In genomic region chr13:101127741-101128353, GRCh38 we compare ENCODE assay signal across 9 cellular contexts.
DNase-seq lines count a peak whose midpoint lies in the region; ATAC-seq, FAIRE-seq and TF ChIP-seq lines count a peak whose summit lies in the region.
"Had no signal": no experiment of that assay in that cellular context is flagged by ENCODE, and none has a peak within 500 bp of the region (broad histone marks: within the 10 kb centered on the region; RNA-seq: fewer than 3 reads in every experiment).

No MANE protein-coding gene starts in this region.

- TF ChIP-seq POLR2A in A549 (IDR thresholded peaks at IDR 0.05; ENCODE audit: low read length): no peak

- H3K4ac ChIP-seq in neuronal stem cell (ENCODE audit: low read length): no peak overlapping the region

- in situ Hi-C loops in HAP-1 (cut with MboI; ENCODE audit: low sequenced_read_pairs): loop anchor here (25.0 kb wide), 1 partner anchor 1434 kb away; no protein-coding TSS in a partner anchor

- peak; percentile 38 to 59; a peak in 3 of 5 replicates for TF ChIP-seq RAD21 in A549 (conservative IDR thresholded peaks at IDR 0.05 in 1 of 2, IDR thresholded peaks at IDR 0.05 in 1 of 2)

- H3K27ac ChIP-seq in A549 (no peak overlapping the region), fibroblast of lung (ENCODE audit: insufficient read depth, low read length) (no peak overlapping the region), neuronal stem cell (replicated peaks; ENCODE audit: low read length) (no peak overlapping the region)

- no peak overlapping the region for H2AK5ac ChIP-seq in neuronal stem cell (ENCODE audit: low read depth, low read length)

- H4K91ac ChIP-seq in neuronal stem cell (ENCODE audit: low read depth, low read length, poor library complexity): no peak overlapping the region

- H3K36me3 ChIP-seq in HAP-1 (replicated peaks): no peaks in the 10 kb centered on the region
- H3K36me3 ChIP-seq in MG63: no peaks in the 10 kb centered on the region
- no peaks in the 10 kb centered on the region for H3K36me3 ChIP-seq in fibroblast of lung (ENCODE audit: control insufficient read depth, insufficient read depth, low read length)
- no peaks in the 10 kb centered on the region for H3K36me3 ChIP-seq in neuronal stem cell (replicated peaks in 1 of 2; ENCODE audit: control insufficient read depth in 2 of 2, insufficient read depth in 2 of 2, low read length in 2 of 2)

- peak; percentile 57 for TF ChIP-seq CTCF in A549 (IDR thresholded peaks at IDR 0.05)
- peak; percentile 70 to 86 for TF ChIP-seq CTCF in fibroblast of lung (conservative IDR thresholded peaks at IDR 0.05 in 1 of 2, IDR thresholded peaks at IDR 0.05 in 1 of 2; ENCODE audit: low read depth in 1 of 2, low read length in 2 of 2)

- peak; percentile 19 to 25 for DNase-seq in A549 (ENCODE audit: low read depth in 1 of 2, low spot score in 1 of 2)
- DNase-seq in GM03348 (ENCODE audit: low spot score): peak; percentile 73
- peak; percentile 39 to 63 for DNase-seq in HAP-1 (ENCODE audit: low spot score in 2 of 2)
- peak; percentile 4 for DNase-seq in MG63
- DNase-seq in SW480 (ENCODE audit: low spot score): peak; percentile 41
- DNase-seq in fibroblast of lung (ENCODE audit: low read depth in 2 of 2): peak; percentile 27 to 62
- peak; percentile 61 for DNase-seq in neuronal stem cell (ENCODE audit: low spot score)
- DNase-seq in GF-D8 (lab: John Stamatoyannopoulos, UW): no peak
- DNase-seq: left cardiac atrium had no signal

- H3K4me1 ChIP-seq in A549 (no peaks in the 10 kb centered on the region), HAP-1 (no peaks in the 10 kb centered on the region), fibroblast of lung (ENCODE audit: control insufficient read depth, extremely low read depth, insufficient read depth, low read length) (no peaks in the 10 kb centered on the region), neuronal stem cell (ENCODE audit: control insufficient read depth in 2 of 2, insufficient read depth in 1 of 2, low read depth in 1 of 2, low read length in 2 of 2) (no peaks in the 10 kb centered on the region)

- POLR2A ChIA-PET in A549 (lab: Yijun Ruan, JAX): no interaction called here

- H3K79me1 ChIP-seq in neuronal stem cell (ENCODE audit: low read depth, low read length): no peaks in the 10 kb centered on the region

- no peak overlapping the region for H3K18ac ChIP-seq in neuronal stem cell (ENCODE audit: low read length)

- ATAC-seq in A549: peak in 1 of 2 experiments; percentile 71; a peak in 3 of 6 replicates

- TF ChIP-seq EP300 in A549 (IDR thresholded peaks at IDR 0.05): no peak

- no peak overlapping the region for H2BK5ac ChIP-seq in neuronal stem cell (ENCODE audit: low read length)

- H3K4me3 ChIP-seq in A549 (no peak overlapping the region), HAP-1 (no peak overlapping the region), MG63 (no peak overlapping the region), fibroblast of lung (replicated peaks in 1 of 4; ENCODE audit: control extremely low read depth in 1 of 4, insufficient read depth in 1 of 4, low read depth in 3 of 4, low read length in 4 of 4) (no peak overlapping the region), neuronal stem cell (ENCODE audit: low read length in 2 of 2) (no peak overlapping the region)

- 53% methylated on average over 5 of the region's 5 CpGs for WGBS in A549 (ENCODE audit: missing lambda C conversion rate)
- no CpG with 5 or more reads among the region's 5 CpGs for WGBS in neuronal stem cell (ENCODE audit: extremely low coverage in 2 of 2, insufficient read length in 2 of 2, insufficient replicate concordance in 1 of 2), 2 donors

- no peak overlapping the region for H3K9ac ChIP-seq in fibroblast of lung (ENCODE audit: insufficient read depth, low read length)
- H3K9ac ChIP-seq in neuronal stem cell (ENCODE audit: low read depth, low read length, poor library complexity): no peak overlapping the region

- no peak overlapping the region for H4K8ac ChIP-seq in neuronal stem cell (ENCODE audit: low read depth, low read length)

- H3K27me3 ChIP-seq in HAP-1 (ENCODE audit: low read depth): peaks cover 20% of the 10 kb centered on the region
- H3K27me3 ChIP-seq in MG63: peaks cover 6% of the 10 kb centered on the region; the same call in 1 of the 2 replicates
- H3K27me3 ChIP-seq in fibroblast of lung (ENCODE audit: control insufficient read depth, insufficient read depth, low read length): no peaks in the 10 kb centered on the region
- no peaks in the 10 kb centered on the region for H3K27me3 ChIP-seq in neuronal stem cell (ENCODE audit: control insufficient read depth in 3 of 3, insufficient read depth in 3 of 3, low read depth in 1 of 3, low read length in 3 of 3)

- H3K4me2 ChIP-seq in A549 (no peak overlapping the region), fibroblast of lung (ENCODE audit: extremely low read depth, insufficient read depth, low read length) (no peak overlapping the region), neuronal stem cell (ENCODE audit: insufficient read depth, low read length, poor library complexity, severe bottlenecking) (no peak overlapping the region)

- no peak overlapping the region for H2BK15ac ChIP-seq in neuronal stem cell (ENCODE audit: low read length)

- H2AFZ ChIP-seq in fibroblast of lung (ENCODE audit: low read length) (no peak overlapping the region), neuronal stem cell (ENCODE audit: low read length) (no peak overlapping the region)

- no peaks in the 10 kb centered on the region for H3K79me2 ChIP-seq in fibroblast of lung (ENCODE audit: control insufficient read depth, insufficient read depth, low read length)

- H3K14ac ChIP-seq in neuronal stem cell (ENCODE audit: low read length): no peak overlapping the region

- no peak overlapping the region for H2BK120ac ChIP-seq in neuronal stem cell (ENCODE audit: low read depth, low read length)

- no peak overlapping the region for H3K23ac ChIP-seq in neuronal stem cell (ENCODE audit: low read depth, low read length, poor library complexity)

- CTCF ChIA-PET in A549 (lab: Yijun Ruan, JAX): interaction anchor here (0.6 to 2.2 kb wide), 7 partner anchors 9 to 1678 kb away, joined by 3 to 10 read pairs (median 4); no protein-coding TSS in a partner anchor

- no peaks in the 10 kb centered on the region for H4K20me1 ChIP-seq in fibroblast of lung (ENCODE audit: control insufficient read depth, extremely low read depth, insufficient read depth, low read length)

- H3K9me3 ChIP-seq in A549 (no peaks in the 10 kb centered on the region), HAP-1 (no peaks in the 10 kb centered on the region), MG63 (no peaks in the 10 kb centered on the region), fibroblast of lung (ENCODE audit: control insufficient read depth, insufficient read depth, low read depth, low read length) (no peaks in the 10 kb centered on the region), neuronal stem cell (replicated peaks in 1 of 2; ENCODE audit: control insufficient read depth in 2 of 2, insufficient read depth in 1 of 2, low read depth in 1 of 2, low read length in 2 of 2) (no peaks in the 10 kb centered on the region)

- H2BK12ac ChIP-seq in neuronal stem cell (ENCODE audit: low read length): no peak overlapping the region

- FAIRE-seq in A549 (lab: Jason Lieb, UNC): no peak

TF ChIP-seq in A549, 52 proteins besides CTCF, POLR2A, EP300 and RAD21:
- no peak for TF ChIP-seq JUNB (IDR thresholded peaks at IDR 0.05)
- peak; percentile 51 for TF ChIP-seq SMC3 (IDR thresholded peaks at IDR 0.05)
TF ChIP-seq in A549: peak in this region for 1.
